Comparison of ENCODE assay signal across 26 cellular contexts in the genomic region with DNA sequence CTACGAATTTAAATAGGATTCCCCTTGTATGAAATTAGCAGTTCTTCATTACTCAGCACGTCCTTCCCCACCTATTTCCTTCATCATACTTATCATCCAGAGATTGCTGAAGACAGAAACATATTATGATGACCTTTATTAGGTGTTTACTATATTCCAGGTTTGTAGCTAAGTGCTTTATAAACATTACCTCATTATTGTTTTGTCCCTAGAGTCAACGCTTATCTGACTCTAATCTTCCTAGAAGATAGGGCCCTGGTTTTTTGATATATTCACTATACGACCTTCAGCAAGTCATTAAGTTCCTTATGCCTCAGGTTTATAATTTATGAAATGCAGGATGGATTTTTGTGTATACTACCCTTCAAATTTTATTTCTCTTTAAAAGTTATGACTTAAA.
"Had no signal": no experiment of that assay in that cellular context is flagged by ENCODE, and none has a peak within 500 bp of the region (broad histone marks: within the 10 kb centered on the region; RNA-seq: fewer than 3 reads in every experiment).

No MANE protein-coding gene starts in this region.

- H3K4me1 ChIP-seq: stomach, suprapubic skin, testis, thyroid gland, tibial artery, tibial nerve, transverse colon, upper lobe of left lung, upper lobe of right lung, uterus, vagina had no signal

- H3K9me3 ChIP-seq: testis, thyroid gland, transverse colon, uterus, vagina had no signal

- H3K27me3 ChIP-seq: stomach, suprapubic skin, testis, thyroid gland, tibial artery, tibial nerve, transverse colon, upper lobe of left lung, upper lobe of right lung, uterus, vagina had no signal

- ATAC-seq: stimulated activated effector memory CD8-positive, alpha-beta T cell treated with anti-CD3 and anti-CD28 coated beads, Interleukin-12 subunit alpha, Interleukin-12 subunit beta, amount 100 ng/mL, for 72 hours; stimulated activated memory B cell treated with anti-CD40 and anti-IgM and Interleukin-4, amounts not matched to agents 10 μg/mL and 1 μg/mL and 100 μg/mL, for 72 hours; stimulated activated naive B cell treated with anti-CD40 and anti-IgM and Interleukin-4, amounts not matched to agents 10 μg/mL and 1 μg/mL and 100 μg/mL, for 72 hours; stimulated activated naive CD8-positive, alpha-beta T cell treated with anti-CD3 and anti-CD28 coated beads, Interleukin-15, amount 100 ng/mL, for 72 hours; stimulated activated naive CD8-positive, alpha-beta T cell treated with anti-CD3 and anti-CD28 coated beads, Interleukin-15, Interleukin-2, amounts not matched to agents 100 U/mL and 50 U/mL, for 24 hours; upper lobe of right lung had no signal

- FAIRE-seq: urothelium cell line had no signal

- H3K36me3 ChIP-seq: stomach, suprapubic skin, thoracic aorta, thyroid gland, tibial artery, tibial nerve, transverse colon, upper lobe of left lung, upper lobe of right lung, uterus, vagina had no signal

- H3K4me3 ChIP-seq: stomach, suprapubic skin, testis, thoracic aorta, thyroid gland, tibial artery, tibial nerve, transverse colon, upper lobe of left lung, upper lobe of right lung, uterus, vagina had no signal

- DNase-seq: stimulated activated CD4-positive, alpha-beta T cell treated with anti-CD3 and anti-CD28 coated beads, Interleukin-2, amount 100 ng/mL, for 48 hours; stimulated activated CD4-positive, alpha-beta T cell treated with anti-CD3 and anti-CD28 coated beads, Interleukin-4, amount 100 ng/mL, for 1 hour; stimulated activated CD4-positive, alpha-beta T cell treated with anti-CD3 and anti-CD28 coated beads, Interleukin-4, amount 100 ng/mL, for 24 hours; stimulated activated CD4-positive, alpha-beta T cell treated with anti-CD3 and anti-CD28 coated beads, Interleukin-4, amount 100 ng/mL, for 4 hours; stimulated activated CD8-positive, alpha-beta memory T cell treated with anti-CD3 and anti-CD28 coated beads, Interleukin-4, amount 100 ng/mL, for 48 hours; stimulated activated naive B cell treated with anti-CD40 and anti-IgM and Interleukin-4, amounts not matched to agents 10 μg/mL and 1 μg/mL and 100 μg/mL, for 72 hours; stimulated activated naive CD4-positive, alpha-beta T cell; stimulated activated naive CD4-positive, alpha-beta T cell treated with Interleukin-2 at 50 U/mL for 16 hours; stimulated activated naive CD8-positive, alpha-beta T cell treated with anti-CD3 and anti-CD28 coated beads, Interleukin-15, amount 100 ng/mL, for 72 hours; stimulated activated naive CD8-positive, alpha-beta T cell treated with anti-CD3 and anti-CD28 coated beads, Interleukin-15, Interleukin-2, amounts not matched to agents 100 U/mL and 50 U/mL, for 24 hours; stomach; substantia nigra; testis; thyroid gland; tibial artery; transverse colon; upper lobe of left lung; upper lobe of right lung; uterus had no signal

- H3K27ac ChIP-seq: stomach, suprapubic skin, testis, thoracic aorta, thyroid gland, tibial artery, tibial nerve, transverse colon, upper lobe of left lung, upper lobe of right lung, uterus, vagina had no signal
